Comparison of ENCODE assay signal across 9 cellular contexts in the genomic region with DNA sequence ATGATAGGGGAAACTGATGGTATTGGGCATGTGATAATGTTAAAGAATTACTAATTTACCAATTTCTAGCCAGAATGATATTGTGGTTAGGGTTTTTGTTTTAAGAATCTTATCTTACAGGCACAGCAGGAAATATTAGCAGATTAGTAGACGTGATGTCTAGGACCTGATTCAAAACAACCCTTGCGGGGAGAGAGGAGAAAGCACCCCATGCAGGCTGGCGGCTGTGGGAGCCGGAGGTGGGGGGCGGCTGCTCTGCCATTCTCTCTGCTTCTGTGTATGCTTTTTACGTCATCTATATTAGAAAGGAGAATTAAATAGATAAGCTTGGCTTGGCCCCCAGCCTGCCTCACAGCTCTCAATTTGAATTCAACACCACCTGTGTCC. TPM values are rescaled to one million over a fixed set of nuclear protein-coding genes. Genes with fewer than 3 reads are reported as not detected.
A peak's percentile ranks its signal among the peaks of the same experiment; 100 is the strongest.
DNase-seq lines count a peak whose midpoint lies in the region; ATAC-seq and TF ChIP-seq lines count a peak whose summit lies in the region.
"Had no signal": no experiment of that assay in that cellular context is flagged by ENCODE, and none has a peak within 500 bp of the region (broad histone marks: within the 10 kb centered on the region; RNA-seq: fewer than 3 reads in every experiment).

No MANE protein-coding gene starts in this region.

- H3K36me3 ChIP-seq in heart left ventricle: no peaks in the 10 kb centered on the region
- no peaks in the 10 kb centered on the region for H3K36me3 ChIP-seq in upper lobe of left lung
- H3K36me3 ChIP-seq: pancreas had no signal

- peak overlapping the region in 5 of 12 donors; percentile 4 to 22 (median 21) for H3K4me3 ChIP-seq in heart left ventricle
- no peak overlapping the region for H3K4me3 ChIP-seq in upper lobe of left lung
- H3K4me3 ChIP-seq: pancreas had no signal

- H3K27me3 ChIP-seq in heart left ventricle (no peaks in the 10 kb centered on the region), upper lobe of left lung (no peaks in the 10 kb centered on the region)
- H3K27me3 ChIP-seq: pancreas had no signal

- H3K9me3 Mint-ChIP-seq in activated T-helper 17 cell treated with anti-CD3 and anti-CD28 coated beads, Interleukin-2, amount 50 U/mL, for 72 hours: no peaks in the 10 kb centered on the region

- ATAC-seq in heart left ventricle (peak in 2 of 4 donors; percentile 3 to 28), Right ventricle myocardium superior (ENCODE audit: poor library complexity) (no peak), upper lobe of left lung (ENCODE audit: low FRiP score in 2 of 2) (no peak), HG02970 (IDR thresholded peaks at IDR 0.05; ENCODE audit: low FRiP score, unreplicated experiment) (no peak)
- ATAC-seq in activated T-helper 17 cell treated with anti-CD3 and anti-CD28 coated beads, Interleukin-2, amount 50 U/mL, for 72 hours (replicated peaks): peak; percentile 53

- DNase-seq in heart left ventricle (peak in 2 of 5 donors; percentile 54 to 62), Right ventricle myocardium superior (no peak), iris pigment epithelial cell (ENCODE audit: low read depth) (peak; percentile 45), upper lobe of left lung (no peak), GOT3 (lab: John Stamatoyannopoulos, UW) (no peak), COR-L47 (lab: John Stamatoyannopoulos, UW) (no peak)

- H3K27ac ChIP-seq in heart left ventricle (peak overlapping the region; percentile 47 to 92 (median 75)), upper lobe of left lung (peak overlapping the region; percentile 71 to 85 (median 79))

- no peaks in the 10 kb centered on the region for H3K9me3 ChIP-seq in heart left ventricle
- H3K9me3 ChIP-seq in upper lobe of left lung: no peaks in the 10 kb centered on the region
- H3K9me3 ChIP-seq: pancreas had no signal

- peak overlapping the region; percentile 29 for H3K4me3 Mint-ChIP-seq in activated T-helper 17 cell treated with anti-CD3 and anti-CD28 coated beads, Interleukin-2, amount 50 U/mL, for 72 hours

- peak in 2 of 12 donors; percentile 8 to 29 for TF ChIP-seq CTCF in heart left ventricle (IDR thresholded peaks at IDR 0.05)
- peak in 2 of 6 experiments; percentile 8 to 9 for TF ChIP-seq CTCF in upper lobe of left lung (IDR thresholded peaks at IDR 0.05)

- intact Hi-C loops in heart left ventricle (cut with DNase I) (loop anchor here in 3 of 10 donors (5.0 kb wide), 2 partner anchors 34 to 39 kb away; partner anchors contain the start of gene MLLT1 (in 1 of the 3)), Right ventricle myocardium superior (cut with DNase I) (no loop called here)

- H3K27me3 Mint-ChIP-seq in activated T-helper 17 cell treated with anti-CD3 and anti-CD28 coated beads, Interleukin-2, amount 50 U/mL, for 72 hours: no peaks in the 10 kb centered on the region

- no peaks in the 10 kb centered on the region for H3K36me3 Mint-ChIP-seq in activated T-helper 17 cell treated with anti-CD3 and anti-CD28 coated beads, Interleukin-2, amount 50 U/mL, for 72 hours (ENCODE audit: low read depth)

- TF ChIP-seq POLR2A in heart left ventricle (IDR thresholded peaks at IDR 0.05) (no peak), upper lobe of left lung (IDR thresholded peaks at IDR 0.05) (no peak)

- peaks cover 19% of the 10 kb centered on the region for H3K4me1 Mint-ChIP-seq in activated T-helper 17 cell treated with anti-CD3 and anti-CD28 coated beads, Interleukin-2, amount 50 U/mL, for 72 hours

- 54 to 64% (median 58%) methylated on average over 6 of the region's 6 CpGs for WGBS in heart left ventricle, 4 donors
- 54 to 60% methylated on average over 6 of the region's 6 CpGs for whole genome bisulfite sequencing in upper lobe of left lung, 2 donors

- H3K4me1 ChIP-seq in heart left ventricle: peaks cover 29 to 98% (median 82%) of the 10 kb centered on the region in 12 donors
- H3K4me1 ChIP-seq in upper lobe of left lung: peaks cover 90 to 100% (median 94%) of the 10 kb centered on the region in 4 donors

- peak overlapping the region; percentile 75 for H3K27ac Mint-ChIP-seq in activated T-helper 17 cell treated with anti-CD3 and anti-CD28 coated beads, Interleukin-2, amount 50 U/mL, for 72 hours

- no peak for TF ChIP-seq EP300 in upper lobe of left lung (IDR thresholded peaks at IDR 0.05)

RNA-seq across cellular contexts. Expression of gene MLLT1, which starts 41.5 kb away (rescaled TPM):
- total RNA-seq in heart left ventricle: 10 to 100 TPM; 21.0 to 45.9 (median 34.9) TPM
- polyA plus RNA-seq in heart left ventricle: 10 to 100 TPM; 17.8 to 38.2 TPM
- total RNA-seq in Right ventricle myocardium superior: 37.2 TPM
- total RNA-seq in activated T-helper 17 cell treated with anti-CD3 and anti-CD28 coated beads, Interleukin-2, amount 50 U/mL, for 72 hours: 10 to 100 TPM; 31.3 to 51.8 TPM
- 10 to 100 TPM; 22.1 to 98.9 (median 49.3) TPM for total RNA-seq in upper lobe of left lung
